Comparison of ENCODE assay signal across 8 cellular contexts in genomic region chr20:13325033-13325432, GRCh38.
DNase-seq lines count a peak whose midpoint lies in the region; ATAC-seq and TF ChIP-seq lines count a peak whose summit lies in the region.

No MANE protein-coding gene starts in this region.

- no peak overlapping the region for H3K4me3 Mint-ChIP-seq in immature natural killer cell

- peak; percentile 35 for TF ChIP-seq CTCF in GM20000 (IDR thresholded peaks at IDR 0.05; ENCODE audit: extremely low read depth, missing control alignments)

- ATAC-seq in GM21825 (IDR thresholded peaks at IDR 0.05; ENCODE audit: unreplicated experiment): no peak

- peak; percentile 30 for DNase-seq in AG08395 (ENCODE audit: low spot score)
- DNase-seq in GM20000 (ENCODE audit: low spot score): no peak
- peak; percentile 11 for DNase-seq in SK-N-DZ (ENCODE audit: low spot score)
- DNase-seq in iPS-NIHi11 (ENCODE audit: low spot score): peak; percentile 50
- no peak for DNase-seq in immature natural killer cell
- DNase-seq in middle frontal gyrus (ENCODE audit: extremely low spot score, low spot score): no peak
- DNase-seq in KG1 (lab: John Stamatoyannopoulos, UW): no peak

- peaks cover 0 to 4% (median 3%) of the 10 kb centered on the region in 3 donors for H3K27me3 Mint-ChIP-seq in immature natural killer cell (ENCODE audit: low read depth in 3 of 3)

- H3K9me3 Mint-ChIP-seq in immature natural killer cell: peaks cover 0 to 7% (median 2%) of the 10 kb centered on the region in 6 donors

- H3K36me3 Mint-ChIP-seq in immature natural killer cell: no peaks in the 10 kb centered on the region

- H3K4me1 Mint-ChIP-seq in immature natural killer cell: no peaks in the 10 kb centered on the region

- H3K27ac Mint-ChIP-seq in immature natural killer cell: no peak overlapping the region

Comparison
In these comparisons a context has a peak if more than half of its experiments do, and no peak if none do; other contexts are left out.
1. DNase-seq: peak in AG08395 (single experiment), SK-N-DZ (single experiment) and iPS-NIHi11 (single experiment); none in GM20000 (single experiment), immature natural killer cell (0 of 3), middle frontal gyrus (single experiment) and KG1 (single experiment).